Comparison of ENCODE assay signal across 9 cellular contexts in the genomic region with DNA sequence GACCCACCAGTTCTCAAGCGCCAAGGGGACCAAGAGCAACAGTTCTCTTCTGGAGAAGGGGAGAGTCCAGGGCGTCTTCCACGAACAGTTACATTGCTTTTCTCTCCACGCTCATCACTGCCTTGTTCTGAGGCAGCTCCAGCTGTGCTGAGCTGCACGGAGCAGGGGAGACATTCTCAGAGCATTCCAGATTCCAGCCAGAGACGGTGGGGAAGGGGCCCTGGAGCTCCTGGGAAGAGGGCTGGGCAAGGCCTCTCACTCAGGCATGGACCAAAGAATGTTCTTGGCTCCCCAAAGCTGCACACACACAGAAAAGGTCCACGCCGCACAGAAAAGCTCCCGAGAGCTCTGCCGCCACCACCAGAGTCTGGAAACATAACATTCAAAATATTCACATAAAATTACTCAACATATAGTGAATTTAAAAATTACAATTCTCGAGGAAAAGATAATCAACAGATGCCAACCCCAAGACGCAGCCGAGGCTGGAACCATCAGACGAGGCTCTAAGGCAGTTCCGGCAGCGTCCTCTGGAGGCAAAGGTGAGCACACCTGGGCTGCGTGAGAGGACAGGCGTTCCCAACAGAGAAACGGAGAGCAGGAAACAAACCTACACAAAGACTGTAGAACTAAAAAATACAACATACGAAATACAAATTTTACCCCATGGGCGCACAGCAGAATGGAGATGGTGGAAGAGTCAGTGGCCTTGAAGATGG. TPM values are rescaled to one million over a fixed set of nuclear protein-coding genes. Genes with fewer than 3 reads are reported as not detected.
DNase-seq lines count a peak whose midpoint lies in the region; ATAC-seq and TF ChIP-seq lines count a peak whose summit lies in the region.
"Had no signal": no experiment of that assay in that cellular context is flagged by ENCODE, and none has a peak within 500 bp of the region (broad histone marks: within the 10 kb centered on the region; RNA-seq: fewer than 3 reads in every experiment).

No MANE protein-coding gene starts in this region.

- no peak overlapping the region for H3K4me3 ChIP-seq in smooth muscle cell

- H3F3A ChIP-seq in smooth muscle cell (ENCODE audit: low read depth): no peaks in the 10 kb centered on the region

- H2AFZ ChIP-seq in smooth muscle cell (ENCODE audit: low read depth): no peak overlapping the region

- H3K4me1 ChIP-seq in smooth muscle cell (ENCODE audit: low read depth): no peaks in the 10 kb centered on the region

- peak; percentile 21 for TF ChIP-seq CTCF in smooth muscle cell (IDR thresholded peaks at IDR 0.05; ENCODE audit: borderline replicate concordance, insufficient read depth, poor library complexity, severe bottlenecking)

- ATAC-seq in esophagus mucosa (peak; percentile 51), GM18858 (IDR thresholded peaks at IDR 0.05; ENCODE audit: unreplicated experiment) (no peak)

- peak; percentile 63 for DNase-seq in activated effector memory CD4-positive, alpha-beta T cell treated with anti-CD3 and anti-CD28 coated beads, Interleukin-2, amount 50 U/mL, for 16 hours
- no peak for DNase-seq in activated effector memory CD4-positive, alpha-beta T cell treated with Interleukin-2 at 50 U/mL for 16 hours
- DNase-seq in NCI-H2171 treated with DMSO at 0.1 percent for 48 hours (lab: John Stamatoyannopoulos, UW) (peak; percentile 42), smooth muscle cell (lab: John Stamatoyannopoulos, UW; ENCODE audit: unreplicated experiment) (no peak), C1 segment of cervical spinal cord (lab: John Stamatoyannopoulos, UW) (no peak)
- DNase-seq in stimulated activated naive CD4-positive, alpha-beta T cell treated with Interleukin-2 at 50 U/mL for 16 hours (lab: John Stamatoyannopoulos, UW): no peak
- DNase-seq: NCI-H1930 had no signal

- H3K79me2 ChIP-seq in smooth muscle cell (ENCODE audit: low read depth): no peaks in the 10 kb centered on the region

- H3K9ac ChIP-seq in smooth muscle cell (ENCODE audit: low read depth): no peak overlapping the region

- no peaks in the 10 kb centered on the region for H4K20me1 ChIP-seq in smooth muscle cell (ENCODE audit: low read depth)

- no peaks in the 10 kb centered on the region for H3K27me3 ChIP-seq in smooth muscle cell (ENCODE audit: low read depth)

- 71% methylated on average over 21 of the region's 21 CpGs for WGBS in smooth muscle cell (ENCODE audit: low lambda C conversion rate)

- H3K27ac ChIP-seq in smooth muscle cell (ENCODE audit: low read depth): no peak overlapping the region

- no peaks in the 10 kb centered on the region for H3K9me3 ChIP-seq in smooth muscle cell (replicated peaks; ENCODE audit: low read depth)

- H3K4me2 ChIP-seq in smooth muscle cell: no peak overlapping the region

- no peaks in the 10 kb centered on the region for H3K36me3 ChIP-seq in smooth muscle cell (ENCODE audit: low read depth)

RNA-seq across cellular contexts. Expression of gene UBE2G2, which starts 40.5 kb away (rescaled TPM):
- total RNA-seq in esophagus mucosa: 35.8 TPM
- total RNA-seq in smooth muscle cell: 34.1 and 35.6 TPM in 2 replicates
- polyA plus RNA-seq in smooth muscle cell: 33.1 and 38.0 TPM in 2 replicates

RNA-seq across cellular contexts. Expression of gene TSPEAR, which starts 49.8 kb away (rescaled TPM):
- total RNA-seq in esophagus mucosa (0.08 TPM), smooth muscle cell (not detected in 2 replicates)
- 0.71 and 1.7 TPM in 2 replicates for polyA plus RNA-seq in smooth muscle cell

RNA-seq across cellular contexts. Expression of gene SUMO3, which starts 56.7 kb away (rescaled TPM):
- total RNA-seq in esophagus mucosa (51.9 TPM), smooth muscle cell (82.8 and 87.9 TPM in 2 replicates)
- 116 and 124 TPM in 2 replicates for polyA plus RNA-seq in smooth muscle cell

Comparison
In these comparisons a context has a peak if more than half of its experiments do, and no peak if none do; other contexts are left out.
1. DNase-seq: peak in activated effector memory CD4-positive, alpha-beta T cell treated with anti-CD3 and anti-CD28 coated beads, Interleukin-2, amount 50 U/mL, for 16 hours (single experiment) and NCI-H2171 treated with DMSO at 0.1 percent for 48 hours (single experiment); none in activated effector memory CD4-positive, alpha-beta T cell treated with Interleukin-2 at 50 U/mL for 16 hours (single experiment), smooth muscle cell (single experiment), C1 segment of cervical spinal cord (0 of 14) and stimulated activated naive CD4-positive, alpha-beta T cell treated with Interleukin-2 at 50 U/mL for 16 hours (single experiment).